ENCODE assay signal across 8 cellular contexts in the genomic region with DNA sequence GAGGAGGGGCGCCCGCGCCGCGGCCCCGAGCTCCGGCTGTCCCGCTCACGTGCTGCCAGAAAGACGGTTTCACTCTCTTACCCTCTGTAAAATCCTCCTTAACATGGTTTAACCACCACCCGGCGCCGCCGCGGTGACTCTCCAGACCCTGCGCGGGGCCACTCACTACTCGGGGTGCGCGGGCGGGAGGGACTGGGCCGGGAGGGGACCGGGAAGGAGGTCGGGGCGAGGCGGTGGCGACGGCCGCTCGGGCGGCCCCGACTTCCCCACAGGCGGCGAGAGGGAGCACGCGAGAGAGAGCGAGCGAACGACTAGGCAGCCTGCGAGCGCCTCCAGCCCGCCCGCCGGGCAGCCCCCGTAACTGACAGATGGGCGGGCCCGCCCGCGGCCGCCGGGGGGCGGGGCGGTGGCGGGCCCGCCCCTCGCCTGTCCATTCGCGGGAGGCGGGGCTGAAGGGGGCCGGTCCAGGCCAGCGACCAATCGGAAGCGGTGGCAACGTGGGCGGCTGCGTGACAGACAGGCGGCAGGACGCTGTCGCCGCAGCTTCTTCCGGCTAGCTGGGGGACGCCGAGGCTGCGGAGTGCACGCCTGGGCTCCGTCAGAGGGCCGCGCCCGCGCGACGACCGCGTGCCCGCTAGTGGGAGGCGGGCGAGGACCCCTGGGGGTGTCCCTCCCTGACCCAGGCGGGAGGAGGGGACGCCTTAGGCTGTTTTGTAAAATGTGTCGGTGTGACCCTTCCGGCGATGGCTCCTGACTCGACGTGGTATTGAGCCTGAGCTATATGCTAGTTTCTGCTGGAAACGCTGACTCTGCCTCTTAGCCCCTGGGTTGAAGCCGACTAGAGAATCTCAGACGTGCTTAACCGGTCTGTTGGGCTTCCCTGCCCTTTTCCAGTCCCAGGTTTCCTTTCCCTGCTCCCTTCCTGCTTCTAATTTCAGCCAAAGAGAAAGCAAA. TPM values are rescaled to one million over a fixed set of nuclear protein-coding genes. Genes with fewer than 3 reads are reported as not detected.
DNase-seq lines count a peak whose midpoint lies in the region; ATAC-seq and TF ChIP-seq lines count a peak whose summit lies in the region.

A gene (minus strand): TSS at position 334 of the 954 bp plus-strand sequence. CDS start 229 bp downstream, at position 105.

- peak within 1 kb of the TSS; percentile 95 for H3K9ac ChIP-seq in adipocyte (ENCODE audit: low read length)

- H3K27me3 ChIP-seq in adipocyte (replicated peaks; ENCODE audit: control insufficient read depth, insufficient read depth, low read length) = no peaks in the 10 kb centered on the region

- peak within 1 kb of the TSS; percentile 87 for H3K4me3 ChIP-seq in adipocyte (ENCODE audit: low read length)

- no peaks in the 10 kb centered on the region for H3K9me3 ChIP-seq in adipocyte (ENCODE audit: control insufficient read depth, low read length)

- H3K4me1 ChIP-seq in adipocyte (ENCODE audit: control insufficient read depth, insufficient read depth, low read length) = peaks cover 40% of the 10 kb centered on the region

- DNase-seq in NCI-H1417 treated with DMSO at 0.1 percent for 48 hours (lab: John Stamatoyannopoulos, UW) (peak; percentile 71), SW480 (ENCODE audit: low spot score) (peak; percentile 94), adipocyte (ENCODE audit: low read depth) (peak; percentile 98), cardiac septum (ENCODE audit: low spot score) (peak; percentile 99), pons (ENCODE audit: low spot score) (peak; percentile 96), type B pancreatic cell (ENCODE audit: extremely low spot score, unreplicated experiment) (peak; percentile 96)

- H3K27me3 Mint-ChIP-seq in type B pancreatic cell = no peaks in the 10 kb centered on the region

- peak within 1 kb of the TSS; percentile 93 for H3K4me3 Mint-ChIP-seq in type B pancreatic cell

- ATAC-seq in HG02763 (IDR thresholded peaks at IDR 0.05; ENCODE audit: unreplicated experiment) = peak; percentile 86

- H3K36me3 Mint-ChIP-seq in type B pancreatic cell = peaks cover 4% of the 10 kb centered on the region

- peak within 1 kb of the TSS; percentile 99 for H3K27ac Mint-ChIP-seq in type B pancreatic cell

- peaks cover 36% of the 10 kb centered on the region for H3K4me1 Mint-ChIP-seq in type B pancreatic cell (ENCODE audit: unreplicated experiment)

- peaks cover 6% of the 10 kb centered on the region for H3K9me3 Mint-ChIP-seq in type B pancreatic cell

- intact Hi-C loops in cardiac septum (cut with DNase I) = loop anchor here (5.0 to 10.0 kb wide), 2 partner anchors 142 to 456 kb away; no protein-coding TSS in a partner anchor

- TF ChIP-seq CTCF in GM12874 (IDR thresholded peaks at IDR 0.05; ENCODE audit: insufficient read depth, low read depth, low read length) = peak; percentile 31; the same call in 1 of the 2 replicates
- TF ChIP-seq CTCF in type B pancreatic cell (conservative IDR thresholded peaks at IDR 0.05) = no peak

- no peaks in the 10 kb centered on the region for H3K36me3 ChIP-seq in adipocyte (ENCODE audit: control insufficient read depth, insufficient read depth, low read length, severe bottlenecking)

RNA-seq across cellular contexts. Expression of the gene that starts here (rescaled TPM):
- total RNA-seq in cardiac septum = 34.1 TPM
- total RNA-seq in type B pancreatic cell (ENCODE audit: low replicate concordance) = 24.6 and 31.9 TPM in 2 replicates

Comparison
In these comparisons a context has a peak if more than half of its experiments do, and no peak if none do; other contexts are left out.
1. Peak in every context shown above with its lines: DNase-seq, ATAC-seq and H3K4me3 ChIP-seq.